Comparison of ENCODE assay signal across 11 cellular contexts in the genomic region with DNA sequence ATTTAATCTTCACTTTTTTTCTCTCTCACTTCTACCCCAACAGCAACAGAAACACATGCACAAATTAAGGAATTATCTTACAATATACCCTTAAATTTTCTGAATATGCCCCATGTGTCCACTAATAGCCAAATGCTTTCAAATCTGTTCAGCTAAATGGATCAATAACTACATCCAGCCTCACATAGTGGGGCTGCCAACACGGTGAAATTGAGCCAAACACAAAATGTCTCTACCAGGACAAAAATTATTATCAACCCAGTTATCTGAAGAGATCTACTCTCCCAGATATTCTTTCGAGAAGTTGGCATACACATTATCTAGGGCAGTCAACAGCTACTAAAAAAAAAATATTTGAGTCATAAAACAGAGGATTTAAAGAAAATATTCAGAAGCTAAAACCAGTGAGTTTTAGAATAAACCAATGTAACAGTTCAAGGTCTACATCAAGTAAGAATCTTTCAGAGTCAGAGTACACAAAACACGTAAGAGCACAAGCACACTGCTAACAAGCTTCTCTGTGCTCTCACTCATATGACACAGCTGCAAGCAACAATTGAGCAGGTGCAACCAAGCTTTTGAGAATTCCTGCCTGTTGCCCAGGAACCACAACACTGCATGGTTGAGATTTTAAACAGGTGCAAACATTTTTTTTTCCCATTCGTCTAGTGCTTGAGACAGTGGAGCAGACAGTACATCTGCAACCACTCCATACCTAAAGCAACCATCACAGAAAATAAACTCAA.
DNase-seq lines count a peak whose midpoint lies in the region; ATAC-seq and TF ChIP-seq lines count a peak whose summit lies in the region.
"Had no signal": no experiment of that assay in that cellular context is flagged by ENCODE, and none has a peak within 500 bp of the region (broad histone marks: within the 10 kb centered on the region; RNA-seq: fewer than 3 reads in every experiment).

No MANE protein-coding gene starts in this region.

- no peak overlapping the region for H3K56ac ChIP-seq in mesendoderm (ENCODE audit: low read length)

- H3K9me3 Mint-ChIP-seq in Calu3 (ENCODE audit: low read depth, unreplicated experiment) = no peaks in the 10 kb centered on the region
- H3K9me3 Mint-ChIP-seq: naive thymus-derived CD8-positive, alpha-beta T cell had no signal

- no peak overlapping the region for H3K4me3 Mint-ChIP-seq in Calu3 (ENCODE audit: low read depth, unreplicated experiment)
- H3K4me3 Mint-ChIP-seq: naive thymus-derived CD8-positive, alpha-beta T cell had no signal

- WGBS in adrenal gland, 4 donors = 31 to 33% (median 32%) methylated on average over 4 of the region's 4 CpGs
- 43 to 51% methylated on average over 4 of the region's 4 CpGs for WGBS in lung, 2 donors
- WGBS in mesendoderm (ENCODE audit: extremely low coverage, insufficient coverage, low lambda C conversion rate) = no CpG with 5 or more reads among the region's 4 CpGs

- no peak overlapping the region for H2BK15ac ChIP-seq in mesendoderm (replicated peaks; ENCODE audit: low read depth)

- no peak overlapping the region for H2BK120ac ChIP-seq in mesendoderm (ENCODE audit: low read depth, low read length)

- intact Hi-C loops in Calu3 (cut with micrococcal nuclease; ENCODE audit: unreplicated experiment) = no loop called here
- intact Hi-C loops in adrenal gland (cut with DNase I) = no loop called here
- intact Hi-C loops in posterior vena cava (cut with DNase I) = no loop called here

- no peaks in the 10 kb centered on the region for H3K79me1 ChIP-seq in mesendoderm (ENCODE audit: low read length)

- no peak overlapping the region for H2AK5ac ChIP-seq in mesendoderm (ENCODE audit: low read length)

- H3K4me3 ChIP-seq in adrenal gland = peak overlapping the region in 1 of 4 donors; percentile 4
- no peak overlapping the region for H3K4me3 ChIP-seq in lung
- H3K4me3 ChIP-seq in mesendoderm (ENCODE audit: low read length) = no peak overlapping the region
- H3K4me3 ChIP-seq: BLaER1 had no signal

- no peak overlapping the region for H3K4me2 ChIP-seq in mesendoderm (ENCODE audit: low read length)
- H3K4me2 ChIP-seq: BLaER1 had no signal

- no peaks in the 10 kb centered on the region for H3K79me2 ChIP-seq in mesendoderm (ENCODE audit: control insufficient read depth, insufficient read depth, low read length)

- no peaks in the 10 kb centered on the region for H3K27me3 ChIP-seq in adrenal gland
- H3K27me3 ChIP-seq in lung (ENCODE audit: control insufficient read depth, insufficient read depth) = no peaks in the 10 kb centered on the region
- no peaks in the 10 kb centered on the region for H3K27me3 ChIP-seq in mesendoderm (ENCODE audit: insufficient read depth, low read length, poor library complexity)
- H3K27me3 ChIP-seq: BLaER1 had no signal

- H4K8ac ChIP-seq in mesendoderm (ENCODE audit: low read depth, low read length) = no peak overlapping the region

- H3K4me1 ChIP-seq in adrenal gland (replicated peaks in 1 of 2) (peaks cover 10 to 28% of the 10 kb centered on the region in 2 donors), lung (ENCODE audit: control insufficient read depth in 2 of 2, insufficient read depth in 2 of 2, low read length in 2 of 2) (peaks cover 0 to 22% of the 10 kb centered on the region in 2 donors), mesendoderm (ENCODE audit: control insufficient read depth, low read depth, low read length) (peaks cover 2% of the 10 kb centered on the region)
- H3K4me1 ChIP-seq: BLaER1 had no signal

- no peaks in the 10 kb centered on the region for H3K27me3 Mint-ChIP-seq in Calu3 (ENCODE audit: unreplicated experiment)
- H3K27me3 Mint-ChIP-seq: naive thymus-derived CD8-positive, alpha-beta T cell had no signal

- no TSS peak for BruUV-seq in Calu3 (replicated peaks; lab: Mats Ljungman, UMichigan)

- TF ChIP-seq CTCF in Calu3 (IDR thresholded peaks at IDR 0.05; ENCODE audit: unreplicated experiment) (no peak), adrenal gland (IDR thresholded peaks at IDR 0.05) (no peak), lung (IDR thresholded peaks at IDR 0.05; ENCODE audit: control extremely low read depth, extremely low read depth) (no peak)

- H3K27ac ChIP-seq in adrenal gland (peak overlapping the region in 4 of 5 donors; percentile 4 to 72 (median 67)), lung (ENCODE audit: low read depth in 1 of 2, low read length in 1 of 2) (no peak overlapping the region), mesendoderm (ENCODE audit: low read depth, low read length) (no peak overlapping the region)
- H3K27ac ChIP-seq: BLaER1 had no signal

- H3K27ac Mint-ChIP-seq in Calu3 (ENCODE audit: unreplicated experiment) = peak overlapping the region; percentile 33

- ATAC-seq in lung (ENCODE audit: insufficient read depth, low FRiP score) (peak; percentile 61), GM21717 (IDR thresholded peaks at IDR 0.05; ENCODE audit: unreplicated experiment) (no peak), HG03025 (IDR thresholded peaks at IDR 0.05; ENCODE audit: low FRiP score, unreplicated experiment) (no peak)
- ATAC-seq: naive thymus-derived CD8-positive, alpha-beta T cell had no signal

- no peak overlapping the region for H3K23ac ChIP-seq in mesendoderm (ENCODE audit: low read length)

- no peak overlapping the region for H4K5ac ChIP-seq in mesendoderm (ENCODE audit: low read length)

- H3K9me3 ChIP-seq in adrenal gland (replicated peaks in 1 of 3) = no peaks in the 10 kb centered on the region
- H3K9me3 ChIP-seq in lung (ENCODE audit: control insufficient read depth in 2 of 2, insufficient read depth in 1 of 2, low read length in 1 of 2) = no peaks in the 10 kb centered on the region
- H3K9me3 ChIP-seq: BLaER1 had no signal

- no peak overlapping the region for H3K4ac ChIP-seq in mesendoderm (ENCODE audit: low read depth, low read length)

- no peaks in the 10 kb centered on the region for H3K36me3 Mint-ChIP-seq in Calu3 (ENCODE audit: insufficient read depth, unreplicated experiment)

- CTCF ChIA-PET in Calu3 (lab: Charles Lee) = interaction anchor here (0.8 kb wide), 1 partner anchor 440 kb away, joined by 3 read pairs; no protein-coding TSS in a partner anchor

- H3K18ac ChIP-seq in mesendoderm (ENCODE audit: low read length) = no peak overlapping the region

- peak in 1 of 2 donors; percentile 57 for TF ChIP-seq POLR2A in adrenal gland (IDR thresholded peaks at IDR 0.05)

- no peak overlapping the region for H3K9ac ChIP-seq in mesendoderm (ENCODE audit: low read length)
- H3K9ac ChIP-seq: BLaER1 had no signal

- H2BK5ac ChIP-seq in mesendoderm (ENCODE audit: low read length) = no peak overlapping the region

- H3K4me1 Mint-ChIP-seq in Calu3 (ENCODE audit: low read depth, unreplicated experiment) = peaks cover 27% of the 10 kb centered on the region

- peak; percentile 40 for DNase-seq in Calu3
- peak; percentile 95 for DNase-seq in NCI-H1436 (lab: John Stamatoyannopoulos, UW)
- DNase-seq in adrenal gland = peak in 5 of 7 donors; percentile 26 to 73 (median 45)
- DNase-seq in lung (ENCODE audit: low spot score) = peak; percentile 48
- DNase-seq in posterior vena cava (ENCODE audit: low spot score) = no peak
- DNase-seq in mesendoderm = no peak
- DNase-seq: naive thymus-derived CD8-positive, alpha-beta T cell; stimulated activated naive CD4-positive, alpha-beta T cell had no signal

- no peaks in the 10 kb centered on the region for H3K36me3 ChIP-seq in adrenal gland (replicated peaks in 1 of 2)
- no peaks in the 10 kb centered on the region for H3K36me3 ChIP-seq in lung (ENCODE audit: control insufficient read depth in 2 of 2, insufficient read depth in 2 of 2, low read length in 2 of 2)
- no peaks in the 10 kb centered on the region for H3K36me3 ChIP-seq in mesendoderm (ENCODE audit: control insufficient read depth, insufficient read depth, low read length)
- H3K36me3 ChIP-seq: BLaER1 had no signal

Comparison
In these comparisons a context has a peak if more than half of its experiments do, and no peak if none do; other contexts are left out.
1. DNase-seq: peak in Calu3 (single experiment), NCI-H1436 (single experiment), adrenal gland (5 of 7) and lung (single experiment); none in posterior vena cava (single experiment) and mesendoderm (single experiment).
2. H3K27ac ChIP-seq: peak in adrenal gland (4 of 5); none in lung (0 of 2) and mesendoderm (single experiment).